8 cellular contexts compared by ENCODE assay signal in the genomic region with DNA sequence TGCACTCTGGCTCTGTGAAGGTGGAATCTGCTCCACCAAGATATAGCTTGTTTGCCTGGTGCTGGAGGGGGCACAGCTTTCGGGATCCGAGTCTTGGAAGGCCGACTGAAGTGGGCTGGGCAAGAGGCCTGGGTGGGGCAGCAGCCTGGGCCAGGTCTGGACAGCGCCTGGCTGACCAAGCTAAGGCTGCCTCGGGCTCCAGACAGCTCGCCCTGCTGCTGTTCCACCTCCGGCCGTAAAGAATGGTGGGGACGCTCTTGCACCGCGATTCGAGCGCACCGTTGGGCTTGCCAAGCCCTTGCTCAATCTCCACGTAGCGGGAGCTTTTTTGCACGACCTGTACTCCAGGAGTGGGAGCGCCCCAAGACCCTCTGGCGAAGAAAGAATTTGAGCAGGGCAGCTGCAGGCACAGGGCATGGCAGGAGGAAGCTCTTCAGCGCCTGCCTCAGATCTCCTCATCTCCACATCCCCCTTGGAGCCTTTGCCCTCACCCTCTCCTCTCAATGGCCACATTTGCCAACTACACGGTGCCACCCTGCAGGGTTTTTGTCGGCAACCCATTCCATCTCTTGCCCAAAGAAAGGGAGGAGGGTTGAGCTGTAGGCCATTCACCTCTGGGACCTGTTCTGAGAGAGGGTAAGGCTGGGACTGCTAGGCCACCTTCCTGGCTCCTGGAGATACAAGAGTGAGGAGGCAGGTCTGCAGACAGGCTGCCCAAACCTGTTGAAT. TPM values are rescaled to one million over a fixed set of nuclear protein-coding genes. Genes with fewer than 3 reads are reported as not detected.
A peak's percentile ranks its signal among the peaks of the same experiment; 100 is the strongest.
DNase-seq lines count a peak whose midpoint lies in the region; ATAC-seq and TF ChIP-seq lines count a peak whose summit lies in the region.

No MANE protein-coding gene starts in this region.

- POLR2A ChIA-PET in activated CD4-positive, alpha-beta memory T cell treated with anti-CD3 and anti-CD28 coated beads for 36 hours (lab: Charles Lee), result no interaction called here

- no peaks in the 10 kb centered on the region for H3K36me3 Mint-ChIP-seq in activated CD4-positive, alpha-beta memory T cell treated with anti-CD3 and anti-CD28 coated beads for 36 hours

- H3K4me3 ChIP-seq in MM.1S (ENCODE audit: low read length), result no peak overlapping the region

- H3K4me2 ChIP-seq in MM.1S (ENCODE audit: low read depth, low read length), result no peak overlapping the region

- CTCF ChIA-PET in activated CD4-positive, alpha-beta memory T cell treated with anti-CD3 and anti-CD28 coated beads for 36 hours (lab: Charles Lee), result interaction anchor here (0.7 to 1.0 kb wide), 2 partner anchors 118 to 879 kb away, joined by 4 to 5 read pairs; no protein-coding TSS in a partner anchor

- DNase-seq in SKM-1 treated with dmso at 0.1 percent for 144 hours (lab: John Stamatoyannopoulos, UW; ENCODE audit: unreplicated experiment), result peak; percentile 10
- no peak for DNase-seq in SKM-1 (lab: John Stamatoyannopoulos, UW; ENCODE audit: unreplicated experiment)
- DNase-seq in MM.1S, result peak; percentile 31
- DNase-seq in activated CD4-positive, alpha-beta memory T cell treated with anti-CD3 and anti-CD28 coated beads for 36 hours, result peak; percentile 25
- DNase-seq in Right ventricle myocardium superior, result peak; percentile 60
- DNase-seq in retina, result peak; percentile 80

- intact Hi-C loops in activated CD4-positive, alpha-beta memory T cell treated with anti-CD3 and anti-CD28 coated beads for 36 hours (cut with micrococcal nuclease), result loop anchor here (5.0 kb wide), 1 partner anchor 884 kb away; the partner anchor contains the start of gene GABRQ
- intact Hi-C loops in Right ventricle myocardium superior (cut with DNase I), result loop anchor here (5.0 to 10.0 kb wide), 2 partner anchors 591 to 879 kb away; no protein-coding TSS in a partner anchor

- no peak overlapping the region for H3K9ac ChIP-seq in MM.1S (ENCODE audit: low read length)

- H3K4me1 ChIP-seq in MM.1S (ENCODE audit: low read length), result no peaks in the 10 kb centered on the region

- no peaks in the 10 kb centered on the region for H3K9me3 ChIP-seq in MM.1S (replicated peaks; ENCODE audit: insufficient read depth, low read length)

- no peaks in the 10 kb centered on the region for H4K20me1 ChIP-seq in MM.1S (ENCODE audit: insufficient read depth, low read length)

- no peaks in the 10 kb centered on the region for H3F3A ChIP-seq in MM.1S (ENCODE audit: insufficient read depth, low read length)

- H3K36me3 ChIP-seq in MM.1S (replicated peaks; ENCODE audit: insufficient read depth, low read length), result no peaks in the 10 kb centered on the region

- H3K9me2 ChIP-seq in MM.1S (replicated peaks; ENCODE audit: insufficient read depth, low read length), result no peaks in the 10 kb centered on the region

- no peaks in the 10 kb centered on the region for H3K27me3 ChIP-seq in MM.1S (replicated peaks; ENCODE audit: insufficient read depth, low read length)

- H3K4me1 Mint-ChIP-seq in activated CD4-positive, alpha-beta memory T cell treated with anti-CD3 and anti-CD28 coated beads for 36 hours (ENCODE audit: low read depth), result no peaks in the 10 kb centered on the region

- H3K27ac Mint-ChIP-seq in activated CD4-positive, alpha-beta memory T cell treated with anti-CD3 and anti-CD28 coated beads for 36 hours, result no peak overlapping the region

- H2AFZ ChIP-seq in MM.1S (ENCODE audit: low read length), result no peak overlapping the region

- ATAC-seq in GM21723 (IDR thresholded peaks at IDR 0.05; ENCODE audit: unreplicated experiment) (peak; percentile 85), Right ventricle myocardium superior (ENCODE audit: poor library complexity) (peak; percentile 91), HG03439 (IDR thresholded peaks at IDR 0.05; ENCODE audit: unreplicated experiment) (no peak)

- H3K27me3 Mint-ChIP-seq in activated CD4-positive, alpha-beta memory T cell treated with anti-CD3 and anti-CD28 coated beads for 36 hours, result peaks cover 8% of the 10 kb centered on the region

- H3K27ac ChIP-seq in MM.1S (ENCODE audit: low read length), result no peak overlapping the region

- H3K9me3 Mint-ChIP-seq in activated CD4-positive, alpha-beta memory T cell treated with anti-CD3 and anti-CD28 coated beads for 36 hours, result no peaks in the 10 kb centered on the region

- no peak overlapping the region for H3K4me3 Mint-ChIP-seq in activated CD4-positive, alpha-beta memory T cell treated with anti-CD3 and anti-CD28 coated beads for 36 hours

- peak; percentile 48 for TF ChIP-seq CTCF in MM.1S (IDR thresholded peaks at IDR 0.05; ENCODE audit: low read length)

- no peaks in the 10 kb centered on the region for H3K79me2 ChIP-seq in MM.1S (ENCODE audit: low read length)

RNA-seq across cellular contexts. Expression of gene CNGA2, which starts 18.9 kb away (rescaled TPM):
- not detected for total RNA-seq in activated CD4-positive, alpha-beta memory T cell treated with anti-CD3 and anti-CD28 coated beads for 36 hours
- not detected for total RNA-seq in Right ventricle myocardium superior

RNA-seq across cellular contexts. Expression of gene FATE1, which starts 37.6 kb away (rescaled TPM):
- total RNA-seq in activated CD4-positive, alpha-beta memory T cell treated with anti-CD3 and anti-CD28 coated beads for 36 hours, result not detected
- total RNA-seq in Right ventricle myocardium superior, result 0.22 TPM

RNA-seq across cellular contexts. Expression of gene PRRG3, which starts 58.2 kb away (rescaled TPM):
- not detected for total RNA-seq in activated CD4-positive, alpha-beta memory T cell treated with anti-CD3 and anti-CD28 coated beads for 36 hours
- 2.2 TPM for total RNA-seq in Right ventricle myocardium superior
